Comparison of ENCODE assay signal across 12 cellular contexts in the genomic region with DNA sequence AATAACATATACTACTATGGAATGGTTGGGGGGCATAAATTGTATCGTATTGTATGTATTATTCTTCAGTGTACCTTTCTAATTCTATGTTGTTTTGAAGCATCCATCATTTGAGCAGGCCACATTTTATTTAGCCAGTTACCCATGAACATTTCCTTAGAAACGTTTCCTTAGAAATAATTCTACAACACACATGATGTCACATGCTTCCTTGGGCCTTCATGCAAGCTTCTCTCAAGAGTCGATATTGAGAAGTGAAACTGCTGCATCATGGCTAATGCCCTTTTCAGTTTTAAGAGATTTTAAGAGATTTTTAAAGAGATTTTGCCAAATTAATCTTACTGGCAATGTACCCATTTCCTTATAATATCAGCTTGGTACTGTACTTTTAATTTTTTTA.
DNase-seq lines count a peak whose midpoint lies in the region; ATAC-seq and TF ChIP-seq lines count a peak whose summit lies in the region.
"Had no signal": no experiment of that assay in that cellular context is flagged by ENCODE, and none has a peak within 500 bp of the region (broad histone marks: within the 10 kb centered on the region; RNA-seq: fewer than 3 reads in every experiment).

No MANE protein-coding gene starts in this region.

- DNase-seq in GM20000 (ENCODE audit: low spot score) = peak; percentile 57
- peak; percentile 85 for DNase-seq in SIG-M5 treated with dmso at 0.1 percent for 504 hours (lab: John Stamatoyannopoulos, UW; ENCODE audit: unreplicated experiment)
- DNase-seq in vagina (ENCODE audit: extremely low spot score in 2 of 2) = no peak
- DNase-seq in activated CD4-positive, alpha-beta T cell treated with anti-CD3 and anti-CD28 coated beads, Interleukin-2, amount 50 U/mL, for 48 hours = no peak
- DNase-seq in BE2C = no peak
- DNase-seq: activated CD8-positive, alpha-beta T cell treated with anti-CD3 and anti-CD28 coated beads for 36 hours; sigmoid colon; SK-N-SH had no signal

- peak; percentile 69 for ATAC-seq in HG03175 (IDR thresholded peaks at IDR 0.05; ENCODE audit: unreplicated experiment)
- ATAC-seq in HG03159 (IDR thresholded peaks at IDR 0.05; ENCODE audit: unreplicated experiment) = no peak
- ATAC-seq: activated CD8-positive, alpha-beta T cell treated with anti-CD3 and anti-CD28 coated beads for 36 hours had no signal

- H3K27ac ChIP-seq in BLaER1 = no peak overlapping the region
- no peak overlapping the region for H3K27ac ChIP-seq in vagina
- H3K27ac ChIP-seq: adrenal gland, sigmoid colon had no signal

- H3K4me1 ChIP-seq in BLaER1 = peaks cover 22% of the 10 kb centered on the region
- H3K4me1 ChIP-seq in vagina = peaks cover 22% of the 10 kb centered on the region
- H3K4me1 ChIP-seq in BE2C = no peaks in the 10 kb centered on the region
- H3K4me1 ChIP-seq: adrenal gland had no signal

- no peak overlapping the region for H3K9ac ChIP-seq in BLaER1
- H3K9ac ChIP-seq: SK-N-SH had no signal

- H3K27me3 ChIP-seq in BLaER1 (no peaks in the 10 kb centered on the region), vagina (no peaks in the 10 kb centered on the region), BE2C (no peaks in the 10 kb centered on the region)
- H3K27me3 ChIP-seq: adrenal gland, sigmoid colon had no signal

- H3K36me3 ChIP-seq in BLaER1 = no peaks in the 10 kb centered on the region
- no peaks in the 10 kb centered on the region for H3K36me3 ChIP-seq in vagina
- no peaks in the 10 kb centered on the region for H3K36me3 ChIP-seq in BE2C
- H3K36me3 ChIP-seq: adrenal gland, sigmoid colon had no signal

- intact Hi-C loops in vagina (cut with DNase I) = no loop called here

- no peaks in the 10 kb centered on the region for H4K20me1 ChIP-seq in BLaER1

- H3K4me3 ChIP-seq in BLaER1 (no peak overlapping the region), vagina (no peak overlapping the region), BE2C (ENCODE audit: low read depth, low read length) (no peak overlapping the region)
- H3K4me3 ChIP-seq: adrenal gland, sigmoid colon had no signal

- H3K4me2 ChIP-seq in BLaER1 = peak overlapping the region; percentile 48
- H3K4me2 ChIP-seq: SK-N-SH had no signal

- TF ChIP-seq POLR2A in vagina (IDR thresholded peaks at IDR 0.05) = no peak

- peaks cover 9% of the 10 kb centered on the region for H3K9me3 ChIP-seq in BLaER1
- H3K9me3 ChIP-seq in vagina = no peaks in the 10 kb centered on the region
- no peaks in the 10 kb centered on the region for H3K9me3 ChIP-seq in BE2C
- H3K9me3 ChIP-seq: adrenal gland, sigmoid colon, SK-N-SH had no signal

- TF ChIP-seq CTCF in GM20000 (IDR thresholded peaks at IDR 0.05; ENCODE audit: extremely low read depth, missing control alignments) (no peak), vagina (IDR thresholded peaks at IDR 0.05) (no peak), BE2C (IDR thresholded peaks at IDR 0.05; ENCODE audit: low read depth, low read length) (no peak)

Comparison
In these comparisons a context has a peak if more than half of its experiments do, and no peak if none do; other contexts are left out.
1. DNase-seq: peak in GM20000 (single experiment) and SIG-M5 treated with dmso at 0.1 percent for 504 hours (single experiment); none in vagina (0 of 2), activated CD4-positive, alpha-beta T cell treated with anti-CD3 and anti-CD28 coated beads, Interleukin-2, amount 50 U/mL, for 48 hours (0 of 2) and BE2C (single experiment).